In genomic region chr6:28355743-28356665, GRCh38 we compare ENCODE assay signal across 8 cellular contexts. TPM values are rescaled to one million over a fixed set of nuclear protein-coding genes. Genes with fewer than 3 reads are reported as not detected.
DNase-seq lines count a peak whose midpoint lies in the region; ATAC-seq, FAIRE-seq and TF ChIP-seq lines count a peak whose summit lies in the region.

No MANE protein-coding gene starts in this region.

- peak overlapping the region; percentile 76 for H2AFZ ChIP-seq in astrocyte (ENCODE audit: low read depth, low read length)

- no peaks in the 10 kb centered on the region for H3K36me3 Mint-ChIP-seq in T-helper 17 cell (ENCODE audit: low read depth)
- peaks cover 3% of the 10 kb centered on the region for H3K36me3 Mint-ChIP-seq in astrocyte (ENCODE audit: low read depth, unreplicated experiment)

- peaks cover 36% of the 10 kb centered on the region for H3K79me2 ChIP-seq in astrocyte (ENCODE audit: insufficient read depth, low read length)

- H3K4me3 Mint-ChIP-seq in T-helper 17 cell = peak overlapping the region; percentile 89
- peak overlapping the region; percentile 78 for H3K4me3 Mint-ChIP-seq in astrocyte (ENCODE audit: unreplicated experiment)

- peak; percentile 89 for DNase-seq in EL
- DNase-seq in HEK293T (ENCODE audit: extremely low spot score) = peak; percentile 67
- peak; percentile 82 for DNase-seq in NCI-H146 treated with DMSO at 0.1 percent for 48 hours (lab: John Stamatoyannopoulos, UW; ENCODE audit: unreplicated experiment)
- DNase-seq in T-helper 17 cell = peak; percentile 21 to 47 (median 32)
- peak; percentile 80 for DNase-seq in astrocyte (ENCODE audit: low read depth)
- DNase-seq in left ventricle myocardium superior = peak; percentile 77
- DNase-seq in posterior cingulate gyrus = peak; percentile 49 to 95 (median 68)

- H3K4me1 ChIP-seq in astrocyte (ENCODE audit: insufficient read depth, low read length) = peaks cover 16% of the 10 kb centered on the region

- peak overlapping the region; percentile 57 for H3K27ac ChIP-seq in astrocyte (ENCODE audit: low read depth, low read length)

- no peaks in the 10 kb centered on the region for H3K9me3 ChIP-seq in T-helper 17 cell (ENCODE audit: control insufficient read depth, low read length, poor library complexity, severe bottlenecking)
- H3K9me3 ChIP-seq in astrocyte (ENCODE audit: insufficient read depth, low read depth, low read length) = no peaks in the 10 kb centered on the region

- peak overlapping the region; percentile 97 for H3K4me2 ChIP-seq in astrocyte (ENCODE audit: low read length)

- H3K9ac ChIP-seq in astrocyte (ENCODE audit: low read length) = peak overlapping the region; percentile 90

- POLR2A ChIA-PET in HEK293T (lab: Yijun Ruan, JAX) = interaction anchor here (0.6 to 2.4 kb wide), 17 partner anchors 19 to 463 kb away, joined by 3 to 23 read pairs (median 4); partner anchors contain the start of genes PGBD1, ZKSCAN8, ZSCAN16 and ZSCAN26

- H3K4me1 Mint-ChIP-seq in T-helper 17 cell (peaks cover 19% of the 10 kb centered on the region), astrocyte (ENCODE audit: low read depth, unreplicated experiment) (peaks cover 11% of the 10 kb centered on the region)

- TF ChIP-seq CTCF in astrocyte (IDR thresholded peaks at IDR 0.05; ENCODE audit: insufficient read depth, low read depth, low read length) = peak; percentile 84

- ATAC-seq in T-helper 17 cell (peak; percentile 86), left ventricle myocardium superior (peak; percentile 93), GM18870 (IDR thresholded peaks at IDR 0.05; ENCODE audit: unreplicated experiment) (no peak)

- no peaks in the 10 kb centered on the region for H4K20me1 ChIP-seq in astrocyte (ENCODE audit: insufficient read depth, low read length)

- H3K9me3 Mint-ChIP-seq in astrocyte (ENCODE audit: unreplicated experiment) = no peaks in the 10 kb centered on the region

- CTCF ChIA-PET in HEK293T (lab: Yijun Ruan, JAX) = interaction anchor here (0.6 to 2.0 kb wide), 12 partner anchors 9 to 535 kb away, joined by 3 to 11 read pairs (median 3); partner anchors contain the start of gene ZKSCAN8

- H3K27ac Mint-ChIP-seq in T-helper 17 cell (peak overlapping the region; percentile 27), astrocyte (ENCODE audit: unreplicated experiment) (peak overlapping the region; percentile 84)

- no peaks in the 10 kb centered on the region for H3K27me3 ChIP-seq in astrocyte (ENCODE audit: insufficient read depth, low read length)

- peak; percentile 41 for FAIRE-seq in astrocyte (lab: Jason Lieb, UNC)

- H3K4me3 ChIP-seq in astrocyte (ENCODE audit: insufficient read depth, low read depth, low read length) = peak overlapping the region; percentile 86

- H3K36me3 ChIP-seq in astrocyte (ENCODE audit: insufficient read depth, low read length) = no peaks in the 10 kb centered on the region

- intact Hi-C loops in left ventricle myocardium superior (cut with micrococcal nuclease) = loop anchor here (10.0 kb wide), 1 partner anchor 221 kb away; no protein-coding TSS in a partner anchor
- intact Hi-C loops in posterior cingulate gyrus (cut with DNase I) = loop anchor here (2.0 to 5.0 kb wide), 3 partner anchors 41 to 215 kb away; partner anchors contain the start of genes ZKSCAN8 and ZSCAN12

- H3K27me3 Mint-ChIP-seq in T-helper 17 cell (no peaks in the 10 kb centered on the region), astrocyte (ENCODE audit: low read depth, unreplicated experiment) (no peaks in the 10 kb centered on the region)

TF ChIP-seq in HEK293T, 16 proteins besides CTCF, POLR2A, EP300 and RAD21:
- TF ChIP-seq PKNOX1 (IDR thresholded peaks at IDR 0.05) (peak; percentile 69), SUZ12 (IDR thresholded peaks at IDR 0.05) (no peak), ZNF384 (IDR thresholded peaks at IDR 0.05) (no peak), FOXK2 (IDR thresholded peaks at IDR 0.05) (no peak)

RNA-seq across cellular contexts. Expression of gene ZKSCAN3, which starts 6.3 kb away (rescaled TPM):
- total RNA-seq in T-helper 17 cell = 1 to 10 TPM; 2.0 to 3.9 TPM
- 7.6 and 8.0 TPM in 2 replicates for total RNA-seq in astrocyte
- total RNA-seq in left ventricle myocardium superior = 4.7 TPM

RNA-seq across cellular contexts. Expression of gene ZSCAN31, which starts 20.1 kb away (rescaled TPM):
- total RNA-seq in T-helper 17 cell = under 1 TPM; 0.77 to 0.86 TPM
- total RNA-seq in astrocyte = 1.1 and 1.6 TPM in 2 replicates
- 8.6 TPM for total RNA-seq in left ventricle myocardium superior

RNA-seq across cellular contexts. Expression of gene ZSCAN12, which starts 43.5 kb away (rescaled TPM):
- total RNA-seq in T-helper 17 cell (1 to 10 TPM; 2.9 TPM), astrocyte (5.0 and 6.3 TPM in 2 replicates), left ventricle myocardium superior (1.9 TPM)

Comparison
In these comparisons a context has a peak if more than half of its experiments do, and no peak if none do; other contexts are left out.
1. DNase-seq: peak in every context shown above with its lines; median percentile 89 in EL; 82 in NCI-H146 treated with DMSO at 0.1 percent for 48 hours; 80 in astrocyte; 77 in left ventricle myocardium superior; 68 in posterior cingulate gyrus; 67 in HEK293T; 32 in T-helper 17 cell.